ENCODE assay signal across 1 cellular context in the genomic region with DNA sequence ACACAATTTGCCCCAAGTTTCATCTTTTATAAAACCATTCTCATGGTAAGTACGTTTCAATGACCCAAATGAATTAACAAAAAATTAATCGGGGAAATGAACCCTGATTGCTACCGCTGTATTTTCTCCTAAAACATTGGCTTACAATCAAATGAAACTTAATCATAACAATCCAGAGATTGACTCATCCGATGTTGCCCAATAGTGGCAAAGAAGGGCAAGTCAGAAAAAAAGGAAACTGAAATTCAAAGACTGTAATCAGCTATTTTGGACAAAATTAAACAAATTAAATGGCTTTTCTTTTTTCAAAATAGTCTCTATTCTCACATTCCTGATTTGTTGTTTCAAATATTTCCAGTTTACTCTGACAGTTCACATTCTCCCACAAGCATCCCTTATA.
TF ChIP-seq lines count a peak whose summit lies in the region.

No MANE protein-coding gene starts in this region.

TF ChIP-seq in IMR-90, 13 proteins besides CTCF, POLR2A, EP300 and RAD21:
- TF ChIP-seq MAFK (IDR thresholded peaks at IDR 0.05; ENCODE audit: low read depth, low read length) (no peak), FOS (IDR thresholded peaks at IDR 0.05; ENCODE audit: low read depth, low read length) (peak; percentile 45; the same call in 1 of the 2 replicates), CHD1 (IDR thresholded peaks at IDR 0.05; ENCODE audit: low read depth, low read length) (no peak), CEBPB (IDR thresholded peaks at IDR 0.05; ENCODE audit: low read depth, low read length) (peak; percentile 97)
